In genomic region chr17:79771276-79771675, GRCh38 we compare ENCODE assay signal across 2 cellular contexts.
TF ChIP-seq lines count a peak whose summit lies in the region.

No MANE protein-coding gene starts in this region.

TF ChIP-seq in HepG2, 621 proteins besides CTCF, POLR2A, EP300 and RAD21:
- no peak for TF ChIP-seq KLF11 (CRISPR knock-in tag; IDR thresholded peaks at IDR 0.05)
- TF ChIP-seq AHDC1 (CRISPR knock-in tag; IDR thresholded peaks at IDR 0.05; ENCODE audit: borderline replicate concordance), result no peak
- TF ChIP-seq ZNF121 (CRISPR knock-in tag; IDR thresholded peaks at IDR 0.05), result peak; percentile 85
- TF ChIP-seq ZNF282 (IDR thresholded peaks at IDR 0.05; ENCODE audit: partially characterized antibody), result no peak
- 0 out of 2 replicates have a peak, but pooled peaks have one; percentile 24 for TF ChIP-seq ZNF563 (CRISPR knock-in tag; IDR thresholded peaks at IDR 0.05)
- no peak for TF ChIP-seq ZNF605 (CRISPR knock-in tag; IDR thresholded peaks at IDR 0.05)
- TF ChIP-seq ZNF468 (CRISPR knock-in tag; IDR thresholded peaks at IDR 0.05), result no peak
- TF ChIP-seq MNT (IDR thresholded peaks at IDR 0.05), result no peak
- no peak for TF ChIP-seq ZNF704 (CRISPR knock-in tag; IDR thresholded peaks at IDR 0.05; ENCODE audit: borderline replicate concordance)
- TF ChIP-seq SIN3B (IDR thresholded peaks at IDR 0.05; ENCODE audit: low read length), result no peak
- TF ChIP-seq ZBTB44 (CRISPR knock-in tag; IDR thresholded peaks at IDR 0.05), result no peak

TF ChIP-seq in K562, 482 proteins besides CTCF, POLR2A, EP300 and RAD21:
- TF ChIP-seq ETV1 (tag; conservative IDR thresholded peaks at IDR 0.05; ENCODE audit: low read depth) (no peak), HINFP (tag; conservative IDR thresholded peaks at IDR 0.05; ENCODE audit: low read depth) (no peak), RBM25 (IDR thresholded peaks at IDR 0.05; ENCODE audit: low read depth, low read length, severe bottlenecking) (peak; percentile 13), U2AF2 (optimal IDR thresholded peaks at IDR 0.05; ENCODE audit: low read depth, low read length) (no peak), FOS (IDR thresholded peaks at IDR 0.05; ENCODE audit: extremely low read depth, insufficient read length) (no peak), BCOR (IDR thresholded peaks at IDR 0.05) (peak; percentile 37; the same call in 1 of the 2 replicates), CEBPG (CRISPR knock-in tag; IDR thresholded peaks at IDR 0.05) (no peak), CEBPG (tag; conservative IDR thresholded peaks at IDR 0.05 in 1 of 2, IDR thresholded peaks at IDR 0.05 in 1 of 2) (no peak), ADNP (tag; IDR thresholded peaks at IDR 0.05) (no peak), ZNF121 (CRISPR knock-in tag; conservative IDR thresholded peaks at IDR 0.05) (peak; percentile 90)
TF ChIP-seq in K562: peak in this region for 3.
